In genomic region chr9:129176786-129177442, GRCh38 we compare ENCODE assay signal across 8 cellular contexts. TPM values are rescaled to one million over a fixed set of nuclear protein-coding genes. Genes with fewer than 3 reads are reported as not detected.
A peak's percentile ranks its signal among the peaks of the same experiment; 100 is the strongest.
DNase-seq lines count a peak whose midpoint lies in the region; ATAC-seq lines count a peak whose summit lies in the region.

No MANE protein-coding gene starts in this region.

- H3K27me3 ChIP-seq in stomach smooth muscle (ENCODE audit: control insufficient read depth in 1 of 2, insufficient read depth in 2 of 2, low read length in 2 of 2) = no peaks in the 10 kb centered on the region

- peaks cover 37% of the 10 kb centered on the region for H3K4me1 ChIP-seq in stomach smooth muscle (ENCODE audit: control insufficient read depth, insufficient read depth, low read length)

- H3K4me3 ChIP-seq in stomach smooth muscle (ENCODE audit: low read length in 2 of 2) = peak overlapping the region; percentile 87 to 90

- DNase-seq in SIG-M5 treated with dmso at 0.1 percent for 504 hours (lab: John Stamatoyannopoulos, UW; ENCODE audit: unreplicated experiment) = peak; percentile 31
- no peak for DNase-seq in SIG-M5 (lab: John Stamatoyannopoulos, UW)
- DNase-seq in NCI-H774 (lab: John Stamatoyannopoulos, UW) = peak; percentile 25
- peak; percentile 56 to 64 for DNase-seq in T47D (ENCODE audit: low read depth in 1 of 2, low spot score in 1 of 2)
- DNase-seq in left lobe of liver (ENCODE audit: low spot score) = peak; percentile 66

- no peaks in the 10 kb centered on the region for H3K36me3 ChIP-seq in stomach smooth muscle (ENCODE audit: control insufficient read depth in 2 of 2, insufficient read depth in 2 of 2, low read length in 2 of 2)

- ATAC-seq in left lobe of liver (no peak), HG03095 (IDR thresholded peaks at IDR 0.05; ENCODE audit: unreplicated experiment) (no peak), GM21619 (IDR thresholded peaks at IDR 0.05; ENCODE audit: unreplicated experiment) (no peak)

- peak overlapping the region; percentile 82 to 90 for H3K9ac ChIP-seq in stomach smooth muscle (ENCODE audit: low read length in 2 of 2)

- no peaks in the 10 kb centered on the region for H3K9me3 ChIP-seq in stomach smooth muscle (ENCODE audit: control insufficient read depth in 2 of 2, low read length in 2 of 2)

- in situ Hi-C loops in T47D (cut with HindIII; ENCODE audit: low pct_unique_long_range_greater_than_20kb, low sequenced_read_pairs) = no loop called here

- peak overlapping the region; percentile 98 for H3K27ac ChIP-seq in stomach smooth muscle (ENCODE audit: low read length)

RNA-seq across cellular contexts. Expression of gene IER5L, which starts 1.1 kb away (rescaled TPM):
- total RNA-seq in left lobe of liver = 4.5 TPM
